Comparison of ENCODE assay signal across 1 cellular context in the genomic region with DNA sequence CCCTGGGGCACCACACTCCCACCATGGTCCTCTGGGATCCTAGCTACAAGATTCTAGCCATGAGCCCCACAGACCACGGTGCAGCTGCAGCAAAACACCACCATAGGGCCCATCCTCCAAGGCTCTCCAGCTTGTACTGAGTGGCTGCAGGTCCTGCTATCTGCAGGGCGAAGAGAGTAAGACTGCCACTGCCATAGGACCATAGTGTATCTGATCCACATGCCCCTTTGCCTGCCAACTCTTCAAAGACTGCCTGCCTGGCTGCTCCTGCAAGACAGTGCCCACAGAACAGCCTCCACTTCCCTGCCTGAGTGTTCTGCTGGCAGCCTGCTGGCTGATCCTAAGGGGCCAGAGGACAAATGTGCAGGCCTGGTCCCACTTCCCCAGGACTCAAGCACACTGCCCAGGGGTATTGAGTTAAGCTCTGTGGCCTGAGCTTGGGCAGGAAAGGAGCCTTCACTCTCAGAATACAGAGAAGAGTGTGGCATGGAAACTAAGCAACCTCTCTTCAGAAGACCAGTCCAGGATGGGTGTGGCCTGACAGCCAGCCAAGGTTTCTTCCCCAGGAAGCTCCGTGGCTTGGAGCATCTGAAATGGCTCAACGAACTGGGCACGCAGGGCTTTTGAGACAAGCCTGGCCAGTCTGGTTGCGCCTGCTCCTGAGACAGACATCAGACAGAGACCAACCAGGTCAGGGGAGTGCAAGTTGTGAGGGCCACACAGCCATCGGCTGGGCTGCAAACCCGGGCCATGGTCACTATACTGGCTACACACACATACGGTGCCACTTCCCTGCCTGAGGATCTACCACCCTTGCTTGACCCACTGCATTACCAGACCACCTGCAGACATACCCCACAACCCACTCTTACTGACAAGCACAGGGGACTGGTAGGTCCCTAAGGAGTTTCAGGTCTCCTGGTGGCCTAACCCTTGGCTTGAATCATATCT.
TF ChIP-seq lines count a peak whose summit lies in the region.

No MANE protein-coding gene starts in this region.

TF ChIP-seq in SK-N-SH treated with all-trans-retinoic acid at 6 μM for 48 hours, 23 proteins besides CTCF, POLR2A, EP300 and RAD21 (continued from another document):
- TF ChIP-seq TSHZ2 (CRISPR knock-in tag; IDR thresholded peaks at IDR 0.05): no peak
- TF ChIP-seq TOX (CRISPR knock-in tag; IDR thresholded peaks at IDR 0.05; ENCODE audit: borderline replicate concordance): no peak
- TF ChIP-seq, protein P1, sequence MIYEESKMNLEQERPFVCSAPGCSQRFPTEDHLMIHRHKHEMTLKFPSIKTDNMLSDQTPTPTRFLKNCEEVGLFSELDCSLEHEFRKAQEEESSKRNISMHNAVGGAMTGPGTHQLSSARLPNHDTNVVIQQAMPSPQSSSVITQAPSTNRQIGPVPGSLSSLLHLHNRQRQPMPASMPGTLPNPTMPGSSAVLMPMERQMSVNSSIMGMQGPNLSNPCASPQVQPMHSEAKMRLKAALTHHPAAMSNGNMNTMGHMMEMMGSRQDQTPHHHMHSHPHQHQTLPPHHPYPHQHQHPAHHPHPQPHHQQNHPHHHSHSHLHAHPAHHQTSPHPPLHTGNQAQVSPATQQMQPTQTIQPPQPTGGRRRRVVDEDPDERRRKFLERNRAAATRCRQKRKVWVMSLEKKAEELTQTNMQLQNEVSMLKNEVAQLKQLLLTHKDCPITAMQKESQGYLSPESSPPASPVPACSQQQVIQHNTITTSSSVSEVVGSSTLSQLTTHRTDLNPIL (CRISPR knock-in tag; IDR thresholded peaks at IDR 0.05; ENCODE audit: low read depth): no peak
- no peak for TF ChIP-seq ARNTL (CRISPR knock-in tag; IDR thresholded peaks at IDR 0.05; ENCODE audit: borderline replicate concordance, low read depth)
- TF ChIP-seq BACH2 (CRISPR knock-in tag; IDR thresholded peaks at IDR 0.05; ENCODE audit: borderline replicate concordance): no peak
- TF ChIP-seq CSDC2 (CRISPR knock-in tag; IDR thresholded peaks at IDR 0.05): no peak
- TF ChIP-seq PATZ1 (CRISPR knock-in tag; IDR thresholded peaks at IDR 0.05; ENCODE audit: borderline replicate concordance): no peak
- TF ChIP-seq, protein P2, sequence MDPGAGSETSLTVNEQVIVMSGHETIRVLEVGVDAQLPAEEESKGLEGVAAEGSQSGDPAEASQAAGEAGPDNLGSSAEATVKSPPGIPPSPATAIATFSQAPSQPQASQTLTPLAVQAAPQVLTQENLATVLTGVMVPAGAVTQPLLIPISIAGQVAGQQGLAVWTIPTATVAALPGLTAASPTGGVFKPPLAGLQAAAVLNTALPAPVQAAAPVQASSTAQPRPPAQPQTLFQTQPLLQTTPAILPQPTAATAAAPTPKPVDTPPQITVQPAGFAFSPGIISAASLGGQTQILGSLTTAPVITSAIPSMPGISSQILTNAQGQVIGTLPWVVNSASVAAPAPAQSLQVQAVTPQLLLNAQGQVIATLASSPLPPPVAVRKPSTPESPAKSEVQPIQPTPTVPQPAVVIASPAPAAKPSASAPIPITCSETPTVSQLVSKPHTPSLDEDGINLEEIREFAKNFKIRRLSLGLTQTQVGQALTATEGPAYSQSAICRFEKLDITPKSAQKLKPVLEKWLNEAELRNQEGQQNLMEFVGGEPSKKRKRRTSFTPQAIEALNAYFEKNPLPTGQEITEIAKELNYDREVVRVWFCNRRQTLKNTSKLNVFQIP (CRISPR knock-in tag; IDR thresholded peaks at IDR 0.05; ENCODE audit: borderline replicate concordance, low read depth): no peak
- TF ChIP-seq, protein P3, sequence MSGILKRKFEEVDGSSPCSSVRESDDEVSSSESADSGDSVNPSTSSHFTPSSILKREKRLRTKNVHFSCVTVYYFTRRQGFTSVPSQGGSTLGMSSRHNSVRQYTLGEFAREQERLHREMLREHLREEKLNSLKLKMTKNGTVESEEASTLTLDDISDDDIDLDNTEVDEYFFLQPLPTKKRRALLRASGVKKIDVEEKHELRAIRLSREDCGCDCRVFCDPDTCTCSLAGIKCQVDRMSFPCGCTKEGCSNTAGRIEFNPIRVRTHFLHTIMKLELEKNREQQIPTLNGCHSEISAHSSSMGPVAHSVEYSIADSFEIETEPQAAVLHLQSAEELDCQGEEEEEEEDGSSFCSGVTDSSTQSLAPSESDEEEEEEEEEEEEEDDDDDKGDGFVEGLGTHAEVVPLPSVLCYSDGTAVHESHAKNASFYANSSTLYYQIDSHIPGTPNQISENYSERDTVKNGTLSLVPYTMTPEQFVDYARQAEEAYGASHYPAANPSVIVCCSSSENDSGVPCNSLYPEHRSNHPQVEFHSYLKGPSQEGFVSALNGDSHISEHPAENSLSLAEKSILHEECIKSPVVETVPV (CRISPR knock-in tag; IDR thresholded peaks at IDR 0.05): no peak
- TF ChIP-seq SNAI2 (CRISPR knock-in tag; IDR thresholded peaks at IDR 0.05): no peak
- no peak for TF ChIP-seq ZNF70 (CRISPR knock-in tag; IDR thresholded peaks at IDR 0.05)
- TF ChIP-seq GLIS3 (CRISPR knock-in tag; IDR thresholded peaks at IDR 0.05): no peak
